In the genomic region with DNA sequence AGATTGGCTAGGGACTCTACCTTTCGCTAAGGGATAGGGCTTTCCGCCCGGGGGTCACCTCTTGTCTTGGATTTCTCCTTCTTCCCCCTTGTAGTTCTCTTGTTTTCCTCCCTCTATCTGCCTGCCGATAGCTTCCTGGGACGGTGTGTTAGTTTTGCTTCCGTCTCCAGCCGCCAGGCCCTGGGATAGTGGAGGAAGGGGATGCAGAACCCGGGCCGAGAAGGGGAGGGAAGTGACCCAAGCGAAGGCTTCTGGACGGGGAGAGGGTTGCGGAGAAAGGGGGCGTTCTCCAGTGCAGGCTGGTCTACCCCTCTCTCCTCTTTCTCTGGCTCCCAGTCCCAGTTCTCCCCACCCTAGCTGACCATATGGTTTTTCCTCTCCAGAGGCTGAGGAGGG, we compare ENCODE assay signal across 8 cellular contexts. TPM values are rescaled to one million over a fixed set of nuclear protein-coding genes. Genes with fewer than 3 reads are reported as not detected.
DNase-seq lines count a peak whose midpoint lies in the region; ATAC-seq and TF ChIP-seq lines count a peak whose summit lies in the region.

No MANE protein-coding gene starts in this region.

- H3K27me3 ChIP-seq in WERI-Rb-1 (ENCODE audit: insufficient read depth, low read depth, severe bottlenecking), result no peaks in the 10 kb centered on the region
- no peaks in the 10 kb centered on the region for H3K27me3 ChIP-seq in prostate gland (replicated peaks; ENCODE audit: insufficient read depth)

- intact Hi-C loops in prostate gland (cut with DNase I), result loop anchor here (5.0 kb wide), 1 partner anchor 181 kb away; a partner anchor contains a TSS

- H3K9me3 ChIP-seq in WERI-Rb-1 (ENCODE audit: severe bottlenecking), result no peaks in the 10 kb centered on the region
- no peaks in the 10 kb centered on the region for H3K9me3 ChIP-seq in prostate gland

- TF ChIP-seq POLR2A in prostate gland (IDR thresholded peaks at IDR 0.05), result no peak

- no peak for DNase-seq in activated T-cell treated with anti-CD3 and anti-CD28 coated beads, Interleukin-2, amount 50 U/mL, for 4 hours
- DNase-seq in activated T-cell treated with anti-CD3 and anti-CD28 coated beads for 4 hours (no peak), WERI-Rb-1 (peak; percentile 60), glutamatergic neuron (peak; percentile 39), prostate gland (ENCODE audit: low spot score) (no peak), A172 (ENCODE audit: low spot score) (no peak)

- ATAC-seq in activated T-cell treated with anti-CD3 and anti-CD28 coated beads, Interleukin-2, amount 50 U/mL, for 4 hours, result no peak
- ATAC-seq in GM21825 (IDR thresholded peaks at IDR 0.05; ENCODE audit: unreplicated experiment), result no peak
- ATAC-seq in HG02973 (IDR thresholded peaks at IDR 0.05; ENCODE audit: unreplicated experiment), result no peak

- TF ChIP-seq CTCF in WERI-Rb-1 (IDR thresholded peaks at IDR 0.05; ENCODE audit: low read depth, low read length) (no peak), glutamatergic neuron (IDR thresholded peaks at IDR 0.05; ENCODE audit: partially characterized antibody, unreplicated experiment) (no peak), prostate gland (IDR thresholded peaks at IDR 0.05) (no peak)

- H3K27ac Mint-ChIP-seq in glutamatergic neuron (ENCODE audit: unreplicated experiment), result peak overlapping the region; percentile 68

- H3K9me3 Mint-ChIP-seq in activated T-cell treated with anti-CD3 and anti-CD28 coated beads, Interleukin-2, amount 50 U/mL, for 4 hours, result no peaks in the 10 kb centered on the region
- peaks cover 3% of the 10 kb centered on the region for H3K9me3 Mint-ChIP-seq in glutamatergic neuron (ENCODE audit: unreplicated experiment)

- peak overlapping the region; percentile 76 for H3K4me3 ChIP-seq in WERI-Rb-1 (ENCODE audit: low read depth, low read length)
- peak overlapping the region; percentile 63 to 70 for H3K4me3 ChIP-seq in prostate gland

- peaks cover 22% of the 10 kb centered on the region for H3K4me1 Mint-ChIP-seq in activated T-cell treated with anti-CD3 and anti-CD28 coated beads, Interleukin-2, amount 50 U/mL, for 4 hours (ENCODE audit: low read depth)
- H3K4me1 Mint-ChIP-seq in glutamatergic neuron (ENCODE audit: low read depth, unreplicated experiment), result peaks cover 5% of the 10 kb centered on the region

- peak overlapping the region; percentile 93 for H3K4me3 Mint-ChIP-seq in activated T-cell treated with anti-CD3 and anti-CD28 coated beads, Interleukin-2, amount 50 U/mL, for 4 hours
- H3K4me3 Mint-ChIP-seq in glutamatergic neuron (ENCODE audit: unreplicated experiment), result peak overlapping the region; percentile 96

- H3K36me3 Mint-ChIP-seq in activated T-cell treated with anti-CD3 and anti-CD28 coated beads, Interleukin-2, amount 50 U/mL, for 4 hours (ENCODE audit: insufficient read depth), result no peaks in the 10 kb centered on the region
- H3K36me3 Mint-ChIP-seq in glutamatergic neuron (ENCODE audit: unreplicated experiment), result no peaks in the 10 kb centered on the region

- H3K36me3 ChIP-seq in WERI-Rb-1 (peaks cover 9% of the 10 kb centered on the region), prostate gland (no peaks in the 10 kb centered on the region)

- WGBS in prostate gland, result 8% methylated on average over 13 of the region's 13 CpGs

- H3K27ac ChIP-seq in WERI-Rb-1 (peak overlapping the region; percentile 57), prostate gland (peak overlapping the region; percentile 96 to 97)

- H3K4me1 ChIP-seq in prostate gland (replicated peaks), result peaks cover 15% of the 10 kb centered on the region

- peaks cover 5% of the 10 kb centered on the region for H3K27me3 Mint-ChIP-seq in activated T-cell treated with anti-CD3 and anti-CD28 coated beads, Interleukin-2, amount 50 U/mL, for 4 hours (ENCODE audit: low read depth)
- peaks cover 6% of the 10 kb centered on the region for H3K27me3 Mint-ChIP-seq in glutamatergic neuron (ENCODE audit: unreplicated experiment)

RNA-seq across cellular contexts. Expression of a gene that starts 0.9 kb away (rescaled TPM):
- 1 to 10 TPM; 1.2 to 4.0 (median 2.2) TPM for total RNA-seq in activated T-cell treated with anti-CD3 and anti-CD28 coated beads, Interleukin-2, amount 50 U/mL, for 4 hours
- total RNA-seq in glutamatergic neuron (ENCODE audit: unreplicated experiment) (7.0 TPM), prostate gland (10 to 100 TPM; 15.2 to 29.0 TPM)
- 64.3 and 99.0 TPM in 2 replicates for total RNA-seq in A172 (2014; rRNA removed; shearing (Covaris generic))

RNA-seq across cellular contexts. Expression of a gene that starts 29.8 kb away (rescaled TPM):
- total RNA-seq in activated T-cell treated with anti-CD3 and anti-CD28 coated beads, Interleukin-2, amount 50 U/mL, for 4 hours, result 1 to 10 TPM in 1 of 3 donors, under 1 TPM in 2; 0.68 to 1.0 (median 0.94) TPM
- 2.0 TPM for total RNA-seq in glutamatergic neuron (ENCODE audit: unreplicated experiment)
- total RNA-seq in prostate gland, result 10 to 100 TPM; 23.2 to 37.5 TPM
- 0.93 and 3.2 TPM in 2 replicates for total RNA-seq in A172 (2014; rRNA removed; shearing (Covaris generic))

Comparison
In these comparisons a context has a peak if more than half of its experiments do, and no peak if none do; other contexts are left out.
1. DNase-seq: peak in WERI-Rb-1 (single experiment) and glutamatergic neuron (single experiment); none in activated T-cell treated with anti-CD3 and anti-CD28 coated beads, Interleukin-2, amount 50 U/mL, for 4 hours (single experiment), activated T-cell treated with anti-CD3 and anti-CD28 coated beads for 4 hours (single experiment), prostate gland (single experiment) and A172 (single experiment).